Comparison of ENCODE assay signal across 8 cellular contexts in the genomic region with DNA sequence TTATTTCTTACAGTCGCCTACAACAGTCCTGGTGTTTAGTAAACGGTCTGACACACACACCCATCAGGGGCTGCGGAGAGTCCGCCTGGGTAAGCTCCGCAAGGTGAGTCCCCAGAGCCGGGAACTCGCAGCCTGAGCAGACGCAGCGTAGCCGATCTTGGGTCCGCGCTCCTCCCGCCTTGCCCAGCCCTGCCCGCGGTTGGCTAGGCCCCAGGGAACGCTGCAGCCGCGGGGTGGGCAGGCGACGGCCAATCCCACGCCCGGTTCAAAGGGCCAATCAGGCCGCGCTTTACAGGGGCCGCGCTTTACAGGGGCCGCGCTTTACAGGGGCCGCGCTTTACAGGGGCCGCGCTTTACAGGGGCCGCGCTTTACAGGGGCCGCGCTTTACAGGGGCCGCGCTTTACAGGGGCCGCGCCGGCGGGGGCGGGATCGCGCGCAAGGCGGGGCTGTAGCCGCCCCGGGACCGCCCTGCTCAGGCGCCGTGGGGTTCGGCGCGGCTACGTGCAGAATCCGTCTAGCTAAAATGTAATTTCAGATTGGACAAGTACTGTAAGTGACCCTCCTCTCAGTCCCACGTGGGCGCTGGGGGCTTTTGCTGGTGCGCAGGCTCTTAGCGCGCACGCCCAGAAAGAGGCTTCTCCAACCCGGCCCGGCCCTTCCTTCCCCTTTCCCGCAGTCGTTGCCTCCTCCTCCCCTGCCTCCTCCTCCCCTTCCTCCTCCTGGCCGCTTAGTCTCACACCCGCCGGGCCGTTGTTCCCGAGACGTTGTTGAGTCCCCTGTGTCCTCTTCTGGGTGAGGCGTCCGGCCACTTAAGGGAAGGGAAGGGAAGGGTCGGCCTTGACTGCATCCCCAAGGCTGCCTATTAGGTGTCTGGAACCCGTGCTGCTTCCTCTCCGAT.
DNase-seq lines count a peak whose midpoint lies in the region; ATAC-seq and TF ChIP-seq lines count a peak whose summit lies in the region.

A gene with protein sequence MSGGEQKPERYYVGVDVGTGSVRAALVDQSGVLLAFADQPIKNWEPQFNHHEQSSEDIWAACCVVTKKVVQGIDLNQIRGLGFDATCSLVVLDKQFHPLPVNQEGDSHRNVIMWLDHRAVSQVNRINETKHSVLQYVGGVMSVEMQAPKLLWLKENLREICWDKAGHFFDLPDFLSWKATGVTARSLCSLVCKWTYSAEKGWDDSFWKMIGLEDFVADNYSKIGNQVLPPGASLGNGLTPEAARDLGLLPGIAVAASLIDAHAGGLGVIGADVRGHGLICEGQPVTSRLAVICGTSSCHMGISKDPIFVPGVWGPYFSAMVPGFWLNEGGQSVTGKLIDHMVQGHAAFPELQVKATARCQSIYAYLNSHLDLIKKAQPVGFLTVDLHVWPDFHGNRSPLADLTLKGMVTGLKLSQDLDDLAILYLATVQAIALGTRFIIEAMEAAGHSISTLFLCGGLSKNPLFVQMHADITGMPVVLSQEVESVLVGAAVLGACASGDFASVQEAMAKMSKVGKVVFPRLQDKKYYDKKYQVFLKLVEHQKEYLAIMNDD (plus strand): TSS at position 737 of the 899 bp plus-strand sequence. CDS start 24,456 bp downstream, outside the sequence.

- H3K36me3 ChIP-seq in effector memory CD4-positive, alpha-beta T cell (ENCODE audit: control insufficient read depth, insufficient read depth, low read length), result no peaks in the 10 kb centered on the region

- H3K36me3 Mint-ChIP-seq in memory B cell, result peaks cover 7% of the 10 kb centered on the region

- H3K4me3 ChIP-seq in effector memory CD4-positive, alpha-beta T cell (ENCODE audit: insufficient read depth, low read depth, low read length, poor library complexity, severe bottlenecking), result peak within 1 kb of the TSS; percentile 68

- H3K4me3 Mint-ChIP-seq in memory B cell, result peak within 1 kb of the TSS; percentile 98

- peaks cover 4% of the 10 kb centered on the region for H3K9me3 Mint-ChIP-seq in memory B cell

- H3K27ac ChIP-seq in effector memory CD4-positive, alpha-beta T cell (ENCODE audit: insufficient read depth, low read length, poor library complexity, severe bottlenecking), result peak within 1 kb of the TSS; percentile 74

- DNase-seq in COLO668 (lab: John Stamatoyannopoulos, UW; ENCODE audit: unreplicated experiment) (peak; percentile 97), GM20000 (ENCODE audit: low spot score) (peak; percentile 94), HS-5 (ENCODE audit: low read depth) (peak; percentile 94), NOMO-1 (lab: John Stamatoyannopoulos, UW; ENCODE audit: unreplicated experiment in 2 of 2) (peak; percentile 97 to 98), memory B cell (ENCODE audit: low spot score in 2 of 2) (peak; percentile 83 to 91)
- DNase-seq in activated CD8-positive, alpha-beta memory T cell treated with anti-CD3 and anti-CD28 coated beads for 4 hours (ENCODE audit: low read depth in 2 of 2), result peak; percentile 62 to 67
- DNase-seq in effector memory CD4-positive, alpha-beta T cell, result peak; percentile 69 to 77 (median 72)
- peak; percentile 66 for DNase-seq in stimulated activated CD8-positive, alpha-beta memory T cell treated with anti-CD3 and anti-CD28 coated beads, Interleukin-12 subunit alpha, Interleukin-12 subunit beta, amount 100 ng/mL, for 1 hour (ENCODE audit: low read depth)

- no peak for TF ChIP-seq CTCF in GM20000 (IDR thresholded peaks at IDR 0.05; ENCODE audit: extremely low read depth, missing control alignments)

- no peaks in the 10 kb centered on the region for H3K27me3 ChIP-seq in effector memory CD4-positive, alpha-beta T cell (replicated peaks; ENCODE audit: control insufficient read depth, insufficient read depth, low read length, poor library complexity, severe bottlenecking)

- no peaks in the 10 kb centered on the region for H3K27me3 Mint-ChIP-seq in memory B cell

- ATAC-seq in memory B cell (ENCODE audit: low read depth), result peak; percentile 87

- peak within 1 kb of the TSS; percentile 99 for H3K27ac Mint-ChIP-seq in memory B cell

- H3K4me1 ChIP-seq in effector memory CD4-positive, alpha-beta T cell (ENCODE audit: control insufficient read depth, insufficient read depth, low read length, poor library complexity, severe bottlenecking), result peaks cover 3% of the 10 kb centered on the region

- H3K4me1 Mint-ChIP-seq in memory B cell, result peaks cover 28% of the 10 kb centered on the region

- H3K9me3 ChIP-seq in effector memory CD4-positive, alpha-beta T cell (ENCODE audit: control insufficient read depth, low read length), result no peaks in the 10 kb centered on the region

Comparison
In these comparisons a context has a peak if more than half of its experiments do, and no peak if none do; other contexts are left out.
1. Peak in every context shown above with its lines: DNase-seq, ATAC-seq, H3K4me3 ChIP-seq and H3K27ac ChIP-seq.